Comparison of ENCODE assay signal across 8 cellular contexts in genomic region chr22:42271191-42271813, GRCh38. TPM values are rescaled to one million over a fixed set of nuclear protein-coding genes. Genes with fewer than 3 reads are reported as not detected.
A peak's percentile ranks its signal among the peaks of the same experiment; 100 is the strongest.
DNase-seq lines count a peak whose midpoint lies in the region; ATAC-seq, FAIRE-seq and TF ChIP-seq lines count a peak whose summit lies in the region.

No MANE protein-coding gene starts in this region.

- peak overlapping the region; percentile 34 to 39 (median 38) for H3K4me3 ChIP-seq in keratinocyte (ENCODE audit: control insufficient read depth in 2 of 3, extremely low read depth in 1 of 3, insufficient read depth in 2 of 3, low read depth in 1 of 3, low read length in 3 of 3)
- peak overlapping the region in 4 of 5 donors; percentile 52 to 67 (median 55) for H3K4me3 ChIP-seq in subcutaneous abdominal adipose tissue (ENCODE audit: low read depth in 1 of 5, low read length in 5 of 5)

- H3K36me3 ChIP-seq in keratinocyte (ENCODE audit: control insufficient read depth in 2 of 2, extremely low read depth in 1 of 2, insufficient read depth in 2 of 2, low read length in 2 of 2), result no peaks in the 10 kb centered on the region
- no peaks in the 10 kb centered on the region for H3K36me3 ChIP-seq in subcutaneous abdominal adipose tissue (ENCODE audit: control insufficient read depth in 5 of 5, insufficient read depth in 5 of 5, low read length in 5 of 5)

- no peak for TF ChIP-seq CTCF in keratinocyte (optimal IDR thresholded peaks at IDR 0.05 in 1 of 3, IDR thresholded peaks at IDR 0.05 in 1 of 3, conservative IDR thresholded peaks at IDR 0.05 in 1 of 3; ENCODE audit: extremely low read depth in 1 of 3, insufficient read depth in 2 of 3, low read length in 3 of 3)

- no peak for FAIRE-seq in keratinocyte (lab: Jason Lieb, UNC)

- no peak for DNase-seq in activated CD8-positive, alpha-beta memory T cell treated with anti-CD3 and anti-CD28 coated beads, Interleukin-2, amount 10 ng/mL, durations not matched to agents 7 days and 5 days
- no peak for DNase-seq in activated CD8-positive, alpha-beta memory T cell treated with anti-CD3 and anti-CD28 coated beads, Interleukin-2, amount 50 U/mL, for 4 hours
- no peak for DNase-seq in activated naive CD8-positive, alpha-beta T cell treated with anti-CD3 and anti-CD28 coated beads for 36 hours
- DNase-seq in keratinocyte (ENCODE audit: low read depth, low spot score) (no peak), AML-193 (lab: John Stamatoyannopoulos, UW) (no peak)

- peaks cover 38% of the 10 kb centered on the region for H3K4me1 ChIP-seq in keratinocyte (ENCODE audit: control insufficient read depth, extremely low read depth, insufficient read depth, low read length)
- peaks cover 0 to 28% (median 15%) of the 10 kb centered on the region in 5 donors for H3K4me1 ChIP-seq in subcutaneous abdominal adipose tissue (ENCODE audit: control insufficient read depth in 5 of 5, insufficient read depth in 5 of 5, low read length in 5 of 5)

- H3K4me3 Mint-ChIP-seq in activated CD8-positive, alpha-beta memory T cell treated with anti-CD3 and anti-CD28 coated beads, Interleukin-2, amount 10 ng/mL, durations not matched to agents 7 days and 5 days, result peak overlapping the region; percentile 50
- H3K4me3 Mint-ChIP-seq in activated naive CD8-positive, alpha-beta T cell treated with anti-CD3 and anti-CD28 coated beads for 36 hours, result peak overlapping the region; percentile 64

- no peaks in the 10 kb centered on the region for H3K27me3 Mint-ChIP-seq in activated CD8-positive, alpha-beta memory T cell treated with anti-CD3 and anti-CD28 coated beads, Interleukin-2, amount 10 ng/mL, durations not matched to agents 7 days and 5 days
- H3K27me3 Mint-ChIP-seq in activated naive CD8-positive, alpha-beta T cell treated with anti-CD3 and anti-CD28 coated beads for 36 hours, result no peaks in the 10 kb centered on the region

- H3K27ac Mint-ChIP-seq in activated CD8-positive, alpha-beta memory T cell treated with anti-CD3 and anti-CD28 coated beads, Interleukin-2, amount 10 ng/mL, durations not matched to agents 7 days and 5 days, result peak overlapping the region; percentile 59
- H3K27ac Mint-ChIP-seq in activated naive CD8-positive, alpha-beta T cell treated with anti-CD3 and anti-CD28 coated beads for 36 hours, result no peak overlapping the region

- peaks cover 40% of the 10 kb centered on the region for H3K79me2 ChIP-seq in keratinocyte (ENCODE audit: control insufficient read depth, insufficient read depth, low read length)

- no peak for ATAC-seq in activated CD8-positive, alpha-beta memory T cell treated with anti-CD3 and anti-CD28 coated beads, Interleukin-2, amount 10 ng/mL, durations not matched to agents 7 days and 5 days
- ATAC-seq in HG03521 (IDR thresholded peaks at IDR 0.05; ENCODE audit: unreplicated experiment), result no peak
- no peak for ATAC-seq in GM21515 (IDR thresholded peaks at IDR 0.05; ENCODE audit: unreplicated experiment)

- H3K36me3 Mint-ChIP-seq in activated CD8-positive, alpha-beta memory T cell treated with anti-CD3 and anti-CD28 coated beads, Interleukin-2, amount 10 ng/mL, durations not matched to agents 7 days and 5 days, result peaks cover 7% of the 10 kb centered on the region
- H3K36me3 Mint-ChIP-seq in activated naive CD8-positive, alpha-beta T cell treated with anti-CD3 and anti-CD28 coated beads for 36 hours, result peaks cover 14% of the 10 kb centered on the region

- no peak overlapping the region for H2AFZ ChIP-seq in keratinocyte (ENCODE audit: control insufficient read depth, low read length)

- H3K9me3 Mint-ChIP-seq in activated CD8-positive, alpha-beta memory T cell treated with anti-CD3 and anti-CD28 coated beads, Interleukin-2, amount 10 ng/mL, durations not matched to agents 7 days and 5 days (ENCODE audit: low read depth), result no peaks in the 10 kb centered on the region
- no peaks in the 10 kb centered on the region for H3K9me3 Mint-ChIP-seq in activated naive CD8-positive, alpha-beta T cell treated with anti-CD3 and anti-CD28 coated beads for 36 hours

- H3K27me3 ChIP-seq in keratinocyte (ENCODE audit: control insufficient read depth, extremely low read depth, insufficient read depth, low read length) (no peaks in the 10 kb centered on the region), subcutaneous abdominal adipose tissue (ENCODE audit: control insufficient read depth in 5 of 5, insufficient read depth in 4 of 5, low read length in 5 of 5) (no peaks in the 10 kb centered on the region)

- dilution Hi-C loops in keratinocyte (cut with MboI; ENCODE audit: extremely low pct_ligation_motif_present, low sequenced_read_pairs), result no loop called here

- CTCF ChIA-PET in activated CD8-positive, alpha-beta memory T cell treated with anti-CD3 and anti-CD28 coated beads, Interleukin-2, amount 10 ng/mL, durations not matched to agents 7 days and 5 days (lab: Charles Lee), result no interaction called here

- H3K27ac ChIP-seq in keratinocyte (ENCODE audit: control insufficient read depth, insufficient read depth, low read length) (no peak overlapping the region), subcutaneous abdominal adipose tissue (ENCODE audit: low read depth, low read length) (no peak overlapping the region)

- H3K4me1 Mint-ChIP-seq in activated CD8-positive, alpha-beta memory T cell treated with anti-CD3 and anti-CD28 coated beads, Interleukin-2, amount 10 ng/mL, durations not matched to agents 7 days and 5 days, result peaks cover 23% of the 10 kb centered on the region
- H3K4me1 Mint-ChIP-seq in activated naive CD8-positive, alpha-beta T cell treated with anti-CD3 and anti-CD28 coated beads for 36 hours, result peaks cover 23% of the 10 kb centered on the region

- H3K9me1 ChIP-seq in keratinocyte (ENCODE audit: control insufficient read depth, extremely low read depth, insufficient read depth, low read length), result peaks cover 4% of the 10 kb centered on the region

- no peaks in the 10 kb centered on the region for H3K9me3 ChIP-seq in keratinocyte (ENCODE audit: control insufficient read depth, low read depth, low read length)
- H3K9me3 ChIP-seq in subcutaneous abdominal adipose tissue (ENCODE audit: control insufficient read depth in 5 of 5, low read length in 5 of 5), result no peaks in the 10 kb centered on the region

- H3K9ac ChIP-seq in keratinocyte (ENCODE audit: control insufficient read depth, extremely low read depth, insufficient read depth, low read length) (no peak overlapping the region), subcutaneous abdominal adipose tissue (ENCODE audit: low read length in 5 of 5) (no peak overlapping the region)

- peaks cover 20% of the 10 kb centered on the region for H4K20me1 ChIP-seq in keratinocyte (ENCODE audit: control insufficient read depth, extremely low read depth, insufficient read depth, low read length)

- H3K4me2 ChIP-seq in keratinocyte (ENCODE audit: control insufficient read depth, extremely low read depth, insufficient read depth, low read depth, low read length), result peak overlapping the region; percentile 62

RNA-seq across cellular contexts. Expression of gene TCF20, which starts 0.8 kb away (rescaled TPM):
- total RNA-seq in activated CD8-positive, alpha-beta memory T cell treated with anti-CD3 and anti-CD28 coated beads, Interleukin-2, amount 10 ng/mL, durations not matched to agents 7 days and 5 days, result 10 to 100 TPM; 73.1 to 82.5 TPM
- 10 to 100 TPM; 62.4 to 68.4 TPM for total RNA-seq in activated naive CD8-positive, alpha-beta T cell treated with anti-CD3 and anti-CD28 coated beads for 36 hours
- polyA plus RNA-seq in keratinocyte, result 20.9 to 35.0 TPM (median 23.9 TPM) in 3 replicates
- polyA plus RNA-seq in keratinocyte (2011; ENCODE audit: low read depth), result 13.7 TPM
- polyA plus RNA-seq in keratinocyte (2011; cell fraction: cytosol; rRNA removed), result 23.3 and 25.0 TPM in 2 replicates
- 57.0 and 61.1 TPM in 2 replicates for polyA plus RNA-seq in keratinocyte (2011; cell fraction: nucleus; rRNA removed)
- polyA plus RNA-seq in keratinocyte (2012; ENCODE audit: low replicate concordance), result 17.7 and 28.1 TPM in 2 replicates
- polyA minus RNA-seq in keratinocyte, result 52.7 to 68.7 TPM (median 57.9 TPM) in 3 replicates
- polyA minus RNA-seq in keratinocyte (2011; cell fraction: cytosol; rRNA and poly(A)+ RNA removed), result 40.5 TPM
- polyA minus RNA-seq in keratinocyte (2011; cell fraction: nucleus; rRNA and poly(A)+ RNA removed), result 48.7 and 80.7 TPM in 2 replicates
